ENCODE assay signal across 9 cellular contexts in genomic region chr12:51907083-51907863, GRCh38. TPM values are rescaled to one million over a fixed set of nuclear protein-coding genes. Genes with fewer than 3 reads are reported as not detected.
DNase-seq lines count a peak whose midpoint lies in the region; ATAC-seq, FAIRE-seq and TF ChIP-seq lines count a peak whose summit lies in the region.
"Had no signal": no experiment of that assay in that cellular context is flagged by ENCODE, and none has a peak within 500 bp of the region (broad histone marks: within the 10 kb centered on the region; RNA-seq: fewer than 3 reads in every experiment).

Gene ACVRL1, plus strand, starts transcription at chr12:51907504. Its CDS starts 4,971 bp downstream, at chr12:51912475.

- H3K4me2 ChIP-seq in keratinocyte (ENCODE audit: control insufficient read depth, extremely low read depth, insufficient read depth, low read depth, low read length) = peak within 1 kb of the TSS; percentile 10

- FAIRE-seq in keratinocyte (lab: Jason Lieb, UNC) = no peak

- no peak for TF ChIP-seq POLR2A in gastrocnemius medialis (IDR thresholded peaks at IDR 0.05)

- no peak for TF ChIP-seq CTCF in colonic mucosa (IDR thresholded peaks at IDR 0.05)
- TF ChIP-seq CTCF in keratinocyte (optimal IDR thresholded peaks at IDR 0.05 in 1 of 3, IDR thresholded peaks at IDR 0.05 in 1 of 3, conservative IDR thresholded peaks at IDR 0.05 in 1 of 3; ENCODE audit: extremely low read depth in 1 of 3, insufficient read depth in 2 of 3, low read length in 3 of 3) = no peak
- no peak for TF ChIP-seq CTCF in gastrocnemius medialis (IDR thresholded peaks at IDR 0.05 in 4 of 5, conservative IDR thresholded peaks at IDR 0.05 in 1 of 5)

- H3K9ac ChIP-seq in colonic mucosa (ENCODE audit: low read depth in 2 of 2, low read length in 2 of 2) (peak within 1 kb of the TSS; percentile 80 to 95), keratinocyte (ENCODE audit: control insufficient read depth, extremely low read depth, insufficient read depth, low read length) (no peak within 1 kb of the TSS)

- no peaks in the 10 kb centered on the region for H3K27me3 ChIP-seq in colonic mucosa
- peaks cover 31% of the 10 kb centered on the region for H3K27me3 ChIP-seq in keratinocyte (ENCODE audit: control insufficient read depth, extremely low read depth, insufficient read depth, low read length)
- H3K27me3 ChIP-seq in gastrocnemius medialis = peaks cover 12 to 18% (median 15%) of the 10 kb centered on the region in 3 donors

- DNase-seq in EL = peak; percentile 25
- DNase-seq in colonic mucosa = peak; percentile 60
- DNase-seq in keratinocyte (ENCODE audit: low read depth, low spot score) = no peak
- DNase-seq in gastrocnemius medialis = no peak
- DNase-seq in NCI-H748 treated with DMSO at 0.1 percent for 48 hours (lab: John Stamatoyannopoulos, UW) = no peak
- DNase-seq in GM19240 (ENCODE audit: insufficient read length, low spot score) = no peak

- intact Hi-C loops in colonic mucosa (cut with DNase I) (no loop called here), gastrocnemius medialis (cut with DNase I; ENCODE audit: low total_unique reads) (no loop called here)

- H3K27ac ChIP-seq in colonic mucosa = peak within 1 kb of the TSS; percentile 81
- H3K27ac ChIP-seq in keratinocyte (ENCODE audit: control insufficient read depth, insufficient read depth, low read length) = no peak within 1 kb of the TSS
- peak within 1 kb of the TSS; percentile 78 to 91 (median 86) for H3K27ac ChIP-seq in gastrocnemius medialis

- H4K20me1 ChIP-seq in keratinocyte (ENCODE audit: control insufficient read depth, extremely low read depth, insufficient read depth, low read length) = no peaks in the 10 kb centered on the region

- H3K9me1 ChIP-seq in keratinocyte (ENCODE audit: control insufficient read depth, extremely low read depth, insufficient read depth, low read length) = no peaks in the 10 kb centered on the region

- ATAC-seq in gastrocnemius medialis (no peak), HG02870 (IDR thresholded peaks at IDR 0.05; ENCODE audit: unreplicated experiment) (no peak), HG03196 (IDR thresholded peaks at IDR 0.05; ENCODE audit: unreplicated experiment) (no peak)

- H3K4me1 ChIP-seq in colonic mucosa (peaks cover 30% of the 10 kb centered on the region), keratinocyte (ENCODE audit: control insufficient read depth, extremely low read depth, insufficient read depth, low read length) (peaks cover 8% of the 10 kb centered on the region), gastrocnemius medialis (peaks cover 28 to 36% of the 10 kb centered on the region in 2 donors)

- dilution Hi-C loops in keratinocyte (cut with MboI; ENCODE audit: extremely low pct_ligation_motif_present, low sequenced_read_pairs) = no loop called here

- H3K79me2 ChIP-seq in keratinocyte (ENCODE audit: control insufficient read depth, insufficient read depth, low read length) = no peaks in the 10 kb centered on the region

- H3K36me3 ChIP-seq in colonic mucosa = no peaks in the 10 kb centered on the region
- no peaks in the 10 kb centered on the region for H3K36me3 ChIP-seq in keratinocyte (ENCODE audit: control insufficient read depth in 2 of 2, extremely low read depth in 1 of 2, insufficient read depth in 2 of 2, low read length in 2 of 2)
- H3K36me3 ChIP-seq in gastrocnemius medialis = no peaks in the 10 kb centered on the region

- in situ Hi-C loops in gastrocnemius medialis (cut with MboI; ENCODE audit: low sequenced_read_pairs in 4 of 4) = no loop called here

- H3K9me3 ChIP-seq in colonic mucosa (no peaks in the 10 kb centered on the region), keratinocyte (ENCODE audit: control insufficient read depth, low read depth, low read length) (no peaks in the 10 kb centered on the region), gastrocnemius medialis (no peaks in the 10 kb centered on the region)

- peak within 1 kb of the TSS; percentile 66 for H3K4me3 ChIP-seq in colonic mucosa
- peak within 1 kb of the TSS in 1 of 3 experiments; percentile 27 for H3K4me3 ChIP-seq in keratinocyte (ENCODE audit: control insufficient read depth in 2 of 3, extremely low read depth in 1 of 3, insufficient read depth in 2 of 3, low read depth in 1 of 3, low read length in 3 of 3)
- peak within 1 kb of the TSS; percentile 44 to 70 (median 60) for H3K4me3 ChIP-seq in gastrocnemius medialis

- H2AFZ ChIP-seq in keratinocyte (ENCODE audit: control insufficient read depth, low read length) = no peak within 1 kb of the TSS

RNA-seq across cellular contexts. Expression of gene ACVRL1, which starts in this region (rescaled TPM):
- 100 to 1,000 TPM; 121 to 162 TPM for total RNA-seq in colonic mucosa
- polyA plus RNA-seq in keratinocyte = not detected in 3 replicates
- polyA plus RNA-seq in keratinocyte (2011; ENCODE audit: low read depth) = 0.15 TPM
- not detected in 2 replicates for polyA plus RNA-seq in keratinocyte (2011; cell fraction: cytosol; rRNA removed)
- polyA plus RNA-seq in keratinocyte (2011; cell fraction: nucleus; rRNA removed) = 0.03 TPM in 1 of 2 replicates, not detected in the other
- polyA plus RNA-seq in keratinocyte (2012; ENCODE audit: low replicate concordance) = not detected in 2 replicates
- not detected in 3 replicates for polyA minus RNA-seq in keratinocyte
- polyA minus RNA-seq in keratinocyte (2011; cell fraction: cytosol; rRNA and poly(A)+ RNA removed) = not detected
- polyA minus RNA-seq in keratinocyte (2011; cell fraction: nucleus; rRNA and poly(A)+ RNA removed) = not detected in 2 replicates
- total RNA-seq in gastrocnemius medialis = 10 to 100 TPM; 37.1 to 53.5 (median 43.3) TPM
- total RNA-seq: activated naive CD8-positive, alpha-beta T cell treated with anti-CD3 and anti-CD28 coated beads, Interleukin-2, amount 10 ng/mL, durations not matched to agents 7 days and 5 days had no signal

Comparison
In these comparisons a context has a peak if more than half of its experiments do, and no peak if none do; other contexts are left out.
1. DNase-seq: peak in EL (single experiment) and colonic mucosa (single experiment); none in keratinocyte (single experiment), gastrocnemius medialis (0 of 2), NCI-H748 treated with DMSO at 0.1 percent for 48 hours (single experiment) and GM19240 (single experiment).